21 cellular contexts compared by ENCODE assay signal in the genomic region with DNA sequence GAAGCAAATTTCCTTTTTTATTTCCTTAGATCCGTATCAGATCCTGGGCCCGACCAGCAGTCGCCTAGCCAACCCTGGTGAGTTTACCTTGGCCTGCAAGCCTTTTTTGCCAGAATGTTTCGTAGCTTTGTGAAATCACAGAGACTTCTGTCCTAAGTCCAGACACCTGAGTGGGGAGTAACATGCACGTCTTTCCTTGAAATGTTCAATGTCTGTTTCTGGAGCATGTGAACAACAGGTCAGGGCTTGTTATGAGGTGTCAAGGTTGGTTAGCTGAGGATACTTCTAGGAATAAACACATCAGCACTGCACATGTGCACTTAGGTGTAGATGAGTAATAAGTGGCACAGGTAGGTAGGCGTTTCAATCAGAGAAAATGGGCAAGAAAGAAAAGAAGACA. TPM values are rescaled to one million over a fixed set of nuclear protein-coding genes. Genes with fewer than 3 reads are reported as not detected.
DNase-seq lines count a peak whose midpoint lies in the region; ATAC-seq, FAIRE-seq and TF ChIP-seq lines count a peak whose summit lies in the region.
"Had no signal": no experiment of that assay in that cellular context is flagged by ENCODE, and none has a peak within 500 bp of the region (broad histone marks: within the 10 kb centered on the region; RNA-seq: fewer than 3 reads in every experiment).

No MANE protein-coding gene starts in this region.

- no peaks in the 10 kb centered on the region for H3K79me2 ChIP-seq in keratinocyte (ENCODE audit: control insufficient read depth, insufficient read depth, low read length)

- H3K4me3 Mint-ChIP-seq in activated CD8-positive, alpha-beta T cell treated with anti-CD3 and anti-CD28 coated beads for 36 hours: no peak overlapping the region
- H3K4me3 Mint-ChIP-seq in activated CD8-positive, alpha-beta T cell treated with anti-CD3 and anti-CD28 coated beads, Interleukin-2, amount 10 ng/mL, durations not matched to agents 7 days and 5 days: no peak overlapping the region
- peak overlapping the region; percentile 51 for H3K4me3 Mint-ChIP-seq in activated T-helper 17 cell treated with anti-CD3 and anti-CD28 coated beads, Interleukin-2, amount 50 U/mL, for 72 hours
- H3K4me3 Mint-ChIP-seq: CD4-positive, alpha-beta T cell; HFFc6 had no signal

- H3K4me1 Mint-ChIP-seq in activated CD8-positive, alpha-beta T cell treated with anti-CD3 and anti-CD28 coated beads for 36 hours (ENCODE audit: low read depth): peaks cover 27% of the 10 kb centered on the region
- no peaks in the 10 kb centered on the region for H3K4me1 Mint-ChIP-seq in activated CD8-positive, alpha-beta T cell treated with anti-CD3 and anti-CD28 coated beads, Interleukin-2, amount 10 ng/mL, durations not matched to agents 7 days and 5 days (ENCODE audit: low read depth)
- peaks cover 34% of the 10 kb centered on the region for H3K4me1 Mint-ChIP-seq in activated T-helper 17 cell treated with anti-CD3 and anti-CD28 coated beads, Interleukin-2, amount 50 U/mL, for 72 hours

- H3K27me3 Mint-ChIP-seq in activated CD8-positive, alpha-beta T cell treated with anti-CD3 and anti-CD28 coated beads for 36 hours: no peaks in the 10 kb centered on the region
- no peaks in the 10 kb centered on the region for H3K27me3 Mint-ChIP-seq in activated CD8-positive, alpha-beta T cell treated with anti-CD3 and anti-CD28 coated beads, Interleukin-2, amount 10 ng/mL, durations not matched to agents 7 days and 5 days (ENCODE audit: low read depth)
- H3K27me3 Mint-ChIP-seq in activated T-helper 17 cell treated with anti-CD3 and anti-CD28 coated beads, Interleukin-2, amount 50 U/mL, for 72 hours: no peaks in the 10 kb centered on the region
- H3K27me3 Mint-ChIP-seq: CD4-positive, alpha-beta T cell had no signal

- H3K36me3 Mint-ChIP-seq in activated CD8-positive, alpha-beta T cell treated with anti-CD3 and anti-CD28 coated beads for 36 hours (ENCODE audit: low read depth): peaks cover 29% of the 10 kb centered on the region
- H3K36me3 Mint-ChIP-seq in activated CD8-positive, alpha-beta T cell treated with anti-CD3 and anti-CD28 coated beads, Interleukin-2, amount 10 ng/mL, durations not matched to agents 7 days and 5 days (ENCODE audit: low read depth): peaks cover 73% of the 10 kb centered on the region
- H3K36me3 Mint-ChIP-seq in activated T-helper 17 cell treated with anti-CD3 and anti-CD28 coated beads, Interleukin-2, amount 50 U/mL, for 72 hours (ENCODE audit: low read depth): peaks cover 92% of the 10 kb centered on the region

- no peaks in the 10 kb centered on the region for H3K9me3 ChIP-seq in keratinocyte (ENCODE audit: control insufficient read depth, low read depth, low read length)

- peaks cover 3% of the 10 kb centered on the region for H3K4me1 ChIP-seq in keratinocyte (ENCODE audit: control insufficient read depth, extremely low read depth, insufficient read depth, low read length)

- H3K27me3 ChIP-seq in keratinocyte (ENCODE audit: control insufficient read depth, extremely low read depth, insufficient read depth, low read length): no peaks in the 10 kb centered on the region

- no peak for TF ChIP-seq CTCF in activated CD8-positive, alpha-beta T cell treated with anti-CD3 and anti-CD28 coated beads for 36 hours (IDR thresholded peaks at IDR 0.05)
- no peak for TF ChIP-seq CTCF in keratinocyte (optimal IDR thresholded peaks at IDR 0.05 in 1 of 3, IDR thresholded peaks at IDR 0.05 in 1 of 3, conservative IDR thresholded peaks at IDR 0.05 in 1 of 3; ENCODE audit: extremely low read depth in 1 of 3, insufficient read depth in 2 of 3, low read length in 3 of 3)

- no peak overlapping the region for H3K9ac ChIP-seq in keratinocyte (ENCODE audit: control insufficient read depth, extremely low read depth, insufficient read depth, low read length)

- H2AFZ ChIP-seq in keratinocyte (ENCODE audit: control insufficient read depth, low read length): no peak overlapping the region

- H4K20me1 ChIP-seq in keratinocyte (ENCODE audit: control insufficient read depth, extremely low read depth, insufficient read depth, low read length): no peaks in the 10 kb centered on the region

- FAIRE-seq in keratinocyte (lab: Jason Lieb, UNC): peak; percentile 83

- DNase-seq in activated CD8-positive, alpha-beta T cell treated with anti-CD3 and anti-CD28 coated beads for 36 hours: no peak
- DNase-seq in activated CD8-positive, alpha-beta T cell treated with anti-CD3 and anti-CD28 coated beads, Interleukin-2, amount 10 ng/mL, durations not matched to agents 7 days and 5 days: no peak
- DNase-seq in DMS79 treated with DMSO at 0.1 percent for 48 hours (lab: John Stamatoyannopoulos, UW) (peak; percentile 40), keratinocyte (ENCODE audit: low read depth, low spot score) (peak; percentile 35), occipital lobe (lab: John Stamatoyannopoulos, UW) (no peak), NOMO-1 treated with dmso at 0.1 percent for 144 hours (lab: John Stamatoyannopoulos, UW; ENCODE audit: unreplicated experiment) (no peak), NCI-H2029 treated with DMSO at 0.1 percent for 48 hours (lab: John Stamatoyannopoulos, UW) (no peak)
- DNase-seq: AML-193; CD4-positive, alpha-beta T cell; HFFc6; Karpas-422; NCI-H1105 treated with DMSO at 0.1 percent for 48 hours; NCI-H187; NCI-H2171 treated with DMSO at 0.1 percent for 48 hours; NCI-H510A; NCI-H82; SHP77 had no signal

- POLR2A ChIA-PET in activated CD8-positive, alpha-beta T cell treated with anti-CD3 and anti-CD28 coated beads for 36 hours (lab: Charles Lee): no interaction called here
- POLR2A ChIA-PET in activated CD8-positive, alpha-beta T cell treated with anti-CD3 and anti-CD28 coated beads, Interleukin-2, amount 10 ng/mL, durations not matched to agents 7 days and 5 days (lab: Charles Lee): no interaction called here

- H3K27ac Mint-ChIP-seq in activated CD8-positive, alpha-beta T cell treated with anti-CD3 and anti-CD28 coated beads for 36 hours: no peak overlapping the region
- no peak overlapping the region for H3K27ac Mint-ChIP-seq in activated CD8-positive, alpha-beta T cell treated with anti-CD3 and anti-CD28 coated beads, Interleukin-2, amount 10 ng/mL, durations not matched to agents 7 days and 5 days
- peak overlapping the region; percentile 74 for H3K27ac Mint-ChIP-seq in activated T-helper 17 cell treated with anti-CD3 and anti-CD28 coated beads, Interleukin-2, amount 50 U/mL, for 72 hours
- H3K27ac Mint-ChIP-seq: HFFc6 had no signal

- no peaks in the 10 kb centered on the region for H3K9me1 ChIP-seq in keratinocyte (ENCODE audit: control insufficient read depth, extremely low read depth, insufficient read depth, low read length)

- intact Hi-C loops in activated CD8-positive, alpha-beta T cell treated with anti-CD3 and anti-CD28 coated beads for 36 hours (cut with micrococcal nuclease): no loop called here

- no peaks in the 10 kb centered on the region for H3K36me3 ChIP-seq in keratinocyte (ENCODE audit: control insufficient read depth in 2 of 2, extremely low read depth in 1 of 2, insufficient read depth in 2 of 2, low read length in 2 of 2)

- H3K4me2 ChIP-seq in keratinocyte (ENCODE audit: control insufficient read depth, extremely low read depth, insufficient read depth, low read depth, low read length): no peak overlapping the region

- ATAC-seq in activated CD8-positive, alpha-beta T cell treated with anti-CD3 and anti-CD28 coated beads for 36 hours: peak; percentile 42
- ATAC-seq in activated CD8-positive, alpha-beta T cell treated with anti-CD3 and anti-CD28 coated beads, Interleukin-2, amount 10 ng/mL, durations not matched to agents 7 days and 5 days: no peak
- ATAC-seq in activated T-helper 17 cell treated with anti-CD3 and anti-CD28 coated beads, Interleukin-2, amount 50 U/mL, for 72 hours (replicated peaks): peak; percentile 81
- ATAC-seq: Panc1 had no signal

- CTCF ChIA-PET in activated CD8-positive, alpha-beta T cell treated with anti-CD3 and anti-CD28 coated beads for 36 hours (lab: Charles Lee): interaction anchor here (1.3 to 3.9 kb wide), 3 partner anchors 10 to 651 kb away, joined by 3 to 16 read pairs (median 5); no protein-coding TSS in a partner anchor
- CTCF ChIA-PET in activated CD8-positive, alpha-beta T cell treated with anti-CD3 and anti-CD28 coated beads, Interleukin-2, amount 10 ng/mL, durations not matched to agents 7 days and 5 days (lab: Charles Lee): interaction anchor here (1.0 kb wide), 2 partner anchors 22 to 652 kb away, joined by 3 read pairs; no protein-coding TSS in a partner anchor

- no peaks in the 10 kb centered on the region for H3K9me3 Mint-ChIP-seq in activated CD8-positive, alpha-beta T cell treated with anti-CD3 and anti-CD28 coated beads for 36 hours
- no peaks in the 10 kb centered on the region for H3K9me3 Mint-ChIP-seq in activated CD8-positive, alpha-beta T cell treated with anti-CD3 and anti-CD28 coated beads, Interleukin-2, amount 10 ng/mL, durations not matched to agents 7 days and 5 days (ENCODE audit: insufficient read depth)
- no peaks in the 10 kb centered on the region for H3K9me3 Mint-ChIP-seq in activated T-helper 17 cell treated with anti-CD3 and anti-CD28 coated beads, Interleukin-2, amount 50 U/mL, for 72 hours
- H3K9me3 Mint-ChIP-seq: CD4-positive, alpha-beta T cell; HFFc6 had no signal

- H3K4me3 ChIP-seq in keratinocyte (ENCODE audit: control insufficient read depth in 2 of 3, extremely low read depth in 1 of 3, insufficient read depth in 2 of 3, low read depth in 1 of 3, low read length in 3 of 3): no peak overlapping the region

- H3K27ac ChIP-seq in keratinocyte (ENCODE audit: control insufficient read depth, insufficient read depth, low read length): no peak overlapping the region

- dilution Hi-C loops in keratinocyte (cut with MboI; ENCODE audit: extremely low pct_ligation_motif_present, low sequenced_read_pairs): no loop called here

RNA-seq across cellular contexts. Expression of gene KCNJ1, which starts 58.0 kb away (rescaled TPM):
- not detected for total RNA-seq in activated CD8-positive, alpha-beta T cell treated with anti-CD3 and anti-CD28 coated beads for 36 hours
- total RNA-seq in activated CD8-positive, alpha-beta T cell treated with anti-CD3 and anti-CD28 coated beads, Interleukin-2, amount 10 ng/mL, durations not matched to agents 7 days and 5 days: not detected
- total RNA-seq in activated T-helper 17 cell treated with anti-CD3 and anti-CD28 coated beads, Interleukin-2, amount 50 U/mL, for 72 hours: not detected
- 0.06 to 0.12 TPM (median 0.09 TPM) in 3 replicates for polyA plus RNA-seq in keratinocyte
- not detected for polyA plus RNA-seq in keratinocyte (2011; ENCODE audit: low read depth)
- polyA plus RNA-seq in keratinocyte (2011; cell fraction: cytosol; rRNA removed): 0.04 TPM in 1 of 2 replicates, not detected in the other
- polyA plus RNA-seq in keratinocyte (2011; cell fraction: nucleus; rRNA removed): 0.16 and 0.27 TPM in 2 replicates
- polyA plus RNA-seq in keratinocyte (2012; ENCODE audit: low replicate concordance): 0.08 and 0.30 TPM in 2 replicates
- polyA minus RNA-seq in keratinocyte: not detected in 3 replicates
- polyA minus RNA-seq in keratinocyte (2011; cell fraction: cytosol; rRNA and poly(A)+ RNA removed): not detected
- polyA minus RNA-seq in keratinocyte (2011; cell fraction: nucleus; rRNA and poly(A)+ RNA removed): 0.16 TPM in 1 of 2 replicates, not detected in the other
- not detected for total RNA-seq in occipital lobe
- total RNA-seq: A673, H4, HFFc6 had no signal

Comparison
In these comparisons a context has a peak if more than half of its experiments do, and no peak if none do; other contexts are left out.
1. DNase-seq: peak in DMS79 treated with DMSO at 0.1 percent for 48 hours (single experiment) and keratinocyte (single experiment); none in activated CD8-positive, alpha-beta T cell treated with anti-CD3 and anti-CD28 coated beads for 36 hours (single experiment), activated CD8-positive, alpha-beta T cell treated with anti-CD3 and anti-CD28 coated beads, Interleukin-2, amount 10 ng/mL, durations not matched to agents 7 days and 5 days (single experiment), occipital lobe (single experiment), NOMO-1 treated with dmso at 0.1 percent for 144 hours (single experiment) and NCI-H2029 treated with DMSO at 0.1 percent for 48 hours (single experiment).